1 cellular context compared by ENCODE assay signal in the genomic region with DNA sequence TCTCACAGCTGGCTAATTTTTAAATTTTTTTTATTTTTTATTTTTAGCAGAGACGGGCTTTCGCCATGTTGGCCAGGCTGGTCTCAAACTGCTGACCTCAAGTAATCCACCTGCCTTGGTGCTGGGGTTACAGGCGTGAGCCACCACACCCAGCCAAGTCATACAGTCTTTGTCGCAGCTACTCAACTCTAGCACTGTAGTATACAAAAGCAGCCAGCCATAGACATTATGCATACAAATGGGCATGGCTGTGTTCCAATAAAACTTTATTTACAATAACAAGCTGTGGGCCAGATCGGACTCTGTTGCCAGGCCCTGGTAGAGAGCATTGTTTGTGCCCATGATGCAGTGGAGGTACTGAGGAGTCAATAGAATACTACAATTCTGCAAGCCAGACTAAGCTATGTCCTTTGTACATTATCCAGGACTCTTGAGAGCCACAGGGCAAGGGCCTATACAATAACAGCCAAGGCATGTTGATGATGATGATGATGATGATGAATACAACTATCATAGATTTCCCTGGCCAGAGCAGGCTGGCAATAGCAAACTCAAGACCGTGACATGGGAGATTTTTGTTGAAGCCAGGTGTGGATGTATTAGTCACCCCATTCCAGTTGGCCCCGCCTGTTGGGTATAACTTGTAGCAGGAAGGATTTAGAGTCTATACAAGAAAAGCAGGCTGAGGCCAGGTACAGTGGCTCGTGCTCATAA.
TF ChIP-seq lines count a peak whose summit lies in the region.

No MANE protein-coding gene starts in this region.

TF ChIP-seq in GM12878, 131 proteins besides CTCF, POLR2A, EP300 and RAD21:
- peak; percentile 75 for TF ChIP-seq ZBTB40 (IDR thresholded peaks at IDR 0.05; ENCODE audit: borderline replicate concordance)
- no peak for TF ChIP-seq FOS (IDR thresholded peaks at IDR 0.05; ENCODE audit: borderline replicate concordance, extremely low read depth, insufficient read length)
TF ChIP-seq in GM12878: peak in this region for 1.
